In genomic region chr16:66484453-66485213, GRCh38 we compare ENCODE assay signal across 13 cellular contexts. TPM values are rescaled to one million over a fixed set of nuclear protein-coding genes. Genes with fewer than 3 reads are reported as not detected.
DNase-seq lines count a peak whose midpoint lies in the region; ATAC-seq and TF ChIP-seq lines count a peak whose summit lies in the region.
"Had no signal": no experiment of that assay in that cellular context is flagged by ENCODE, and none has a peak within 500 bp of the region (broad histone marks: within the 10 kb centered on the region; RNA-seq: fewer than 3 reads in every experiment).

No MANE protein-coding gene starts in this region.

- no peaks in the 10 kb centered on the region for H3K9me3 Mint-ChIP-seq in activated CD8-positive, alpha-beta T cell treated with anti-CD3 and anti-CD28 coated beads, Interleukin-2, amount 10 ng/mL, durations not matched to agents 7 days and 5 days (ENCODE audit: insufficient read depth)
- H3K9me3 Mint-ChIP-seq in activated CD8-positive, alpha-beta T cell treated with anti-CD3 and anti-CD28 coated beads for 36 hours: no peaks in the 10 kb centered on the region
- H3K9me3 Mint-ChIP-seq in osteocyte (ENCODE audit: unreplicated experiment): no peaks in the 10 kb centered on the region
- H3K9me3 Mint-ChIP-seq: CD8-positive, alpha-beta T cell had no signal

- peak; percentile 26 for DNase-seq in activated CD8-positive, alpha-beta T cell treated with anti-CD3 and anti-CD28 coated beads, Interleukin-2, amount 10 ng/mL, durations not matched to agents 7 days and 5 days
- no peak for DNase-seq in activated CD8-positive, alpha-beta T cell treated with anti-CD3 and anti-CD28 coated beads for 36 hours
- DNase-seq in SK-MEL-5 (ENCODE audit: low read depth, low spot score) (peak; percentile 30), osteocyte (ENCODE audit: extremely low spot score, unreplicated experiment) (peak; percentile 66), NCI-H446 (lab: John Stamatoyannopoulos, UW) (no peak), NCI-H748 treated with DMSO at 0.1 percent for 48 hours (lab: John Stamatoyannopoulos, UW) (no peak)

- no peak overlapping the region for H3K4me3 Mint-ChIP-seq in activated CD8-positive, alpha-beta T cell treated with anti-CD3 and anti-CD28 coated beads, Interleukin-2, amount 10 ng/mL, durations not matched to agents 7 days and 5 days
- no peak overlapping the region for H3K4me3 Mint-ChIP-seq in activated CD8-positive, alpha-beta T cell treated with anti-CD3 and anti-CD28 coated beads for 36 hours
- no peak overlapping the region for H3K4me3 Mint-ChIP-seq in osteocyte (ENCODE audit: unreplicated experiment)
- H3K4me3 Mint-ChIP-seq: CD8-positive, alpha-beta T cell had no signal

- peak overlapping the region; percentile 9 for H3K27ac Mint-ChIP-seq in activated CD8-positive, alpha-beta T cell treated with anti-CD3 and anti-CD28 coated beads, Interleukin-2, amount 10 ng/mL, durations not matched to agents 7 days and 5 days
- no peak overlapping the region for H3K27ac Mint-ChIP-seq in activated CD8-positive, alpha-beta T cell treated with anti-CD3 and anti-CD28 coated beads for 36 hours
- H3K27ac Mint-ChIP-seq in osteocyte (ENCODE audit: unreplicated experiment): no peak overlapping the region
- H3K27ac Mint-ChIP-seq: CD8-positive, alpha-beta T cell had no signal

- H3K36me3 Mint-ChIP-seq in activated CD8-positive, alpha-beta T cell treated with anti-CD3 and anti-CD28 coated beads, Interleukin-2, amount 10 ng/mL, durations not matched to agents 7 days and 5 days (ENCODE audit: low read depth): no peaks in the 10 kb centered on the region
- H3K36me3 Mint-ChIP-seq in activated CD8-positive, alpha-beta T cell treated with anti-CD3 and anti-CD28 coated beads for 36 hours (ENCODE audit: low read depth): no peaks in the 10 kb centered on the region
- H3K36me3 Mint-ChIP-seq in osteocyte (ENCODE audit: unreplicated experiment): no peaks in the 10 kb centered on the region
- H3K36me3 Mint-ChIP-seq: CD8-positive, alpha-beta T cell had no signal

- no peak overlapping the region for H3K4me3 ChIP-seq in GM12875 (ENCODE audit: low read depth, low read length)
- H3K4me3 ChIP-seq: sigmoid colon, stomach had no signal

- no peak for TF ChIP-seq CTCF in activated CD8-positive, alpha-beta T cell treated with anti-CD3 and anti-CD28 coated beads for 36 hours (IDR thresholded peaks at IDR 0.05)
- peak; percentile 15; the same call in 1 of the 2 replicates for TF ChIP-seq CTCF in GM12875 (IDR thresholded peaks at IDR 0.05; ENCODE audit: borderline replicate concordance, insufficient read depth, low read depth, low read length)
- no peak for TF ChIP-seq CTCF in osteocyte (IDR thresholded peaks at IDR 0.05)

- POLR2A ChIA-PET in activated CD8-positive, alpha-beta T cell treated with anti-CD3 and anti-CD28 coated beads, Interleukin-2, amount 10 ng/mL, durations not matched to agents 7 days and 5 days (lab: Charles Lee): no interaction called here
- POLR2A ChIA-PET in activated CD8-positive, alpha-beta T cell treated with anti-CD3 and anti-CD28 coated beads for 36 hours (lab: Charles Lee): interaction anchor here (1.0 kb wide), 1 partner anchor 10 kb away, joined by 4 read pairs; no protein-coding TSS in a partner anchor

- in situ Hi-C loops in SK-MEL-5 (cut with HindIII; ENCODE audit: low pct_unique_long_range_greater_than_20kb, low sequenced_read_pairs): no loop called here

- ATAC-seq in activated CD8-positive, alpha-beta T cell treated with anti-CD3 and anti-CD28 coated beads, Interleukin-2, amount 10 ng/mL, durations not matched to agents 7 days and 5 days: no peak
- no peak for ATAC-seq in activated CD8-positive, alpha-beta T cell treated with anti-CD3 and anti-CD28 coated beads for 36 hours
- no peak for ATAC-seq in HG02642 (IDR thresholded peaks at IDR 0.05; ENCODE audit: poor library complexity, unreplicated experiment)

- CTCF ChIA-PET in activated CD8-positive, alpha-beta T cell treated with anti-CD3 and anti-CD28 coated beads, Interleukin-2, amount 10 ng/mL, durations not matched to agents 7 days and 5 days (lab: Charles Lee): interaction anchor here (0.6 to 12.2 kb wide), 7 partner anchors 31 to 127 kb away, joined by 3 to 195 read pairs (median 4); no protein-coding TSS in a partner anchor
- CTCF ChIA-PET in activated CD8-positive, alpha-beta T cell treated with anti-CD3 and anti-CD28 coated beads for 36 hours (lab: Charles Lee): interaction anchor here (0.6 to 13.3 kb wide), 6 partner anchors 10 to 124 kb away, joined by 3 to 158 read pairs (median 4); no protein-coding TSS in a partner anchor

- intact Hi-C loops in activated CD8-positive, alpha-beta T cell treated with anti-CD3 and anti-CD28 coated beads for 36 hours (cut with micrococcal nuclease): no loop called here

- H3K4me1 Mint-ChIP-seq in activated CD8-positive, alpha-beta T cell treated with anti-CD3 and anti-CD28 coated beads, Interleukin-2, amount 10 ng/mL, durations not matched to agents 7 days and 5 days (ENCODE audit: low read depth): peaks cover 31% of the 10 kb centered on the region
- H3K4me1 Mint-ChIP-seq in activated CD8-positive, alpha-beta T cell treated with anti-CD3 and anti-CD28 coated beads for 36 hours (ENCODE audit: low read depth): peaks cover 17% of the 10 kb centered on the region
- H3K4me1 Mint-ChIP-seq in osteocyte (ENCODE audit: unreplicated experiment): peaks cover 26% of the 10 kb centered on the region

- no peaks in the 10 kb centered on the region for H3K27me3 Mint-ChIP-seq in activated CD8-positive, alpha-beta T cell treated with anti-CD3 and anti-CD28 coated beads, Interleukin-2, amount 10 ng/mL, durations not matched to agents 7 days and 5 days (ENCODE audit: low read depth)
- H3K27me3 Mint-ChIP-seq in activated CD8-positive, alpha-beta T cell treated with anti-CD3 and anti-CD28 coated beads for 36 hours: no peaks in the 10 kb centered on the region
- no peaks in the 10 kb centered on the region for H3K27me3 Mint-ChIP-seq in osteocyte (ENCODE audit: unreplicated experiment)

RNA-seq across cellular contexts. Expression of gene BEAN1, which starts 57.5 kb away (rescaled TPM):
- total RNA-seq in activated CD8-positive, alpha-beta T cell treated with anti-CD3 and anti-CD28 coated beads, Interleukin-2, amount 10 ng/mL, durations not matched to agents 7 days and 5 days: not detected
- not detected for total RNA-seq in activated CD8-positive, alpha-beta T cell treated with anti-CD3 and anti-CD28 coated beads for 36 hours
- total RNA-seq in SK-MEL-5 (2014; rRNA removed; shearing (Covaris generic)): 1.4 TPM in 1 of 2 replicates, not detected in the other
- 0.65 and 1.2 TPM in 2 replicates for polyA plus RNA-seq in SK-MEL-5 (2015; cell fraction: cytosol; rRNA removed)
- polyA plus RNA-seq in SK-MEL-5 (2015; cell fraction: nucleus; rRNA removed): 0.09 TPM in 1 of 2 replicates, not detected in the other
- 0.39 and 0.97 TPM in 2 replicates for total RNA-seq in osteocyte
- total RNA-seq: CD8-positive, alpha-beta T cell; mononuclear cell; T-helper 2 cell treated with Interferon-gamma antibody and Interleukin-4, amounts not matched to agents 100 ng/mL and 5 ng/mL, for 36 hours had no signal

Comparison
In these comparisons a context has a peak if more than half of its experiments do, and no peak if none do; other contexts are left out.
1. DNase-seq: peak in activated CD8-positive, alpha-beta T cell treated with anti-CD3 and anti-CD28 coated beads, Interleukin-2, amount 10 ng/mL, durations not matched to agents 7 days and 5 days (single experiment), SK-MEL-5 (single experiment) and osteocyte (single experiment); none in activated CD8-positive, alpha-beta T cell treated with anti-CD3 and anti-CD28 coated beads for 36 hours (single experiment), NCI-H446 (0 of 2) and NCI-H748 treated with DMSO at 0.1 percent for 48 hours (single experiment).